10 cellular contexts compared by ENCODE assay signal in the genomic region with DNA sequence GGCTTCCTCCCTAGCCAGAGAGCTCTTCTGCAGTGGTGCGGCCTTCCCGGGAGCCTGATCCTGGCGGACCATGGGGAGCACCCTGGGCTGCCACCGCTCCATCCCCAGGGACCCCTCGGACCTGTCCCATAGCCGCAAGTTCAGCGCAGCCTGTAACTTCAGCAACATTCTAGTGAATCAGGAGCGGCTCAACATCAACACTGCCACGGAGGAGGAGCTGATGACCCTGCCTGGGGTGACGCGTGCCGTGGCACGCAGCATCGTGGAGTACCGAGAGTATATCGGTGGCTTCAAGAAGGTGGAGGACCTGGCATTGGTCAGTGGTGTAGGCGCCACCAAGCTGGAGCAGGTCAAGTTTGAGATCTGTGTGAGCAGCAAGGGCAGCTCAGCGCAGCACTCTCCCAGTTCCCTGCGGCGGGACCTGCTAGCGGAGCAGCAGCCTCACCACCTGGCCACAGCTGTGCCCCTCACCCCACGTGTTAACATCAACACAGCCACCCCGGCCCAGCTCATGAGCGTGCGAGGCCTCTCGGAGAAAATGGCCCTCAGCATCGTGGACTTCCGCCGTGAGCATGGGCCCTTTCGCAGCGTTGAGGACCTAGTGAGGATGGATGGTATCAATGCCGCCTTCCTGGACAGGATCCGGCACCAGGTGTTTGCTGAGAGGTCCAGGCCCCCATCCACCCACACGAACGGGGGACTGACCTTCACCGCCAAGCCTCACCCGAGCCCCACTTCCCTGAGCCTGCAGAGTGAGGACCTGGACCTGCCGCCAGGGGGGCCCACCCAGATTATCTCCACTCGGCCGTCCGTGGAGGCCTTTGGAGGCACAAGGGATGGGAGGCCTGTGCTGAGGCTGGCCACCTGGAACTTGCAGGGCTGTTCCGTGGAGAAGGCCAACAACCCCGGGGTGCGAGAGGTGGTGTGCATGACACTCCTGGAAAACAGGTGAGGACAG. TPM values are rescaled to one million over a fixed set of nuclear protein-coding genes. Genes with fewer than 3 reads are reported as not detected.
A peak's percentile ranks its signal among the peaks of the same experiment; 100 is the strongest.
DNase-seq lines count a peak whose midpoint lies in the region; ATAC-seq, FAIRE-seq and TF ChIP-seq lines count a peak whose summit lies in the region.
"Had no signal": no experiment of that assay in that cellular context is flagged by ENCODE, and none has a peak within 500 bp of the region (broad histone marks: within the 10 kb centered on the region; RNA-seq: fewer than 3 reads in every experiment).

No MANE protein-coding gene starts in this region.

- H2BK5ac ChIP-seq in H1 (ENCODE audit: low read depth, low read length) = no peak overlapping the region

- H3K9me3 ChIP-seq in AG04450 (ENCODE audit: control insufficient read depth, insufficient read depth, low read length) (peaks cover 9% of the 10 kb centered on the region; the same call in 1 of the 2 replicates), Karpas-422 (ENCODE audit: low read length) (no peaks in the 10 kb centered on the region), H1 (ENCODE audit: insufficient read depth in 2 of 2, low read depth in 1 of 2, low read length in 1 of 2) (no peaks in the 10 kb centered on the region)

- CTCF ChIA-PET in AG04450 (lab: Charles Lee) = interaction anchor here (0.9 to 2.3 kb wide), 4 partner anchors 26 to 165 kb away, joined by 3 to 13 read pairs (median 6); no protein-coding TSS in a partner anchor
- CTCF ChIA-PET in H1 (lab: Charles Lee; ENCODE audit: partially characterized antibody) = interaction anchor here (0.7 kb wide), 1 partner anchor 12 kb away, joined by 4 read pairs; no protein-coding TSS in a partner anchor

- FAIRE-seq in H1 (lab: Jason Lieb, UNC) = no peak
- FAIRE-seq: colon had no signal

- H3K79me1 ChIP-seq in H1 (ENCODE audit: low read depth, low read length) = peaks cover 3% of the 10 kb centered on the region

- H3K27me3 Mint-ChIP-seq in nephron (ENCODE audit: low read depth) = peaks cover 4% of the 10 kb centered on the region

- no peak for TF ChIP-seq EP300 in H1 (IDR thresholded peaks at IDR 0.05; ENCODE audit: borderline replicate concordance in 1 of 2, low read depth in 2 of 2, low read length in 2 of 2)

- H4K8ac ChIP-seq in H1 (ENCODE audit: extremely low read depth, insufficient read depth, low read length) = no peak overlapping the region

- peaks cover 8% of the 10 kb centered on the region for H3K23me2 ChIP-seq in H1 (ENCODE audit: low read depth, low read length)

- peak overlapping the region; percentile 92 for H3K4me2 ChIP-seq in Karpas-422 (ENCODE audit: low read depth, low read length, poor library complexity, severe bottlenecking)
- peak overlapping the region; percentile 68 to 92; a peak in 3 of 4 replicates for H3K4me2 ChIP-seq in H1 (ENCODE audit: insufficient read depth in 1 of 2, low read depth in 2 of 2, low read length in 2 of 2)

- 90% methylated on average over 42 of the region's 44 CpGs; no CpG with 5 or more reads in 1 of the 2 experiments for WGBS in H1 (ENCODE audit: extremely low coverage in 1 of 2, insufficient coverage in 1 of 2, insufficient read length in 1 of 2, insufficient replicate concordance in 2 of 2, low coverage in 1 of 2, low lambda C conversion rate in 2 of 2, missing lambda C conversion rate in 1 of 2), 2 experiments

- no peak for ATAC-seq in HG03280 (IDR thresholded peaks at IDR 0.05; ENCODE audit: unreplicated experiment)

- no peak overlapping the region for H3K14ac ChIP-seq in H1 (ENCODE audit: insufficient read length)

- H4K20me1 ChIP-seq in Karpas-422 (ENCODE audit: insufficient read depth, low read depth, low read length) (peaks cover 47% of the 10 kb centered on the region), H1 (replicated peaks in 1 of 2; ENCODE audit: control insufficient read depth in 1 of 2, insufficient read depth in 2 of 2, low read length in 2 of 2) (peaks cover 7 to 10% of the 10 kb centered on the region in 2 experiments)

- H3K4me1 Mint-ChIP-seq in nephron = peaks cover 63% of the 10 kb centered on the region

- TF ChIP-seq CTCF in AG04450 (IDR thresholded peaks at IDR 0.05; ENCODE audit: low read depth, low read length) (no peak), H1 (IDR thresholded peaks at IDR 0.05; ENCODE audit: control extremely low read depth in 1 of 3, insufficient read depth in 1 of 3, low read depth in 1 of 3, low read length in 3 of 3) (no peak), nephron (IDR thresholded peaks at IDR 0.05; ENCODE audit: unreplicated experiment in 3 of 3) (no peak)

- TF ChIP-seq POLR2A in H1 (IDR thresholded peaks at IDR 0.05; ENCODE audit: control extremely low read depth in 1 of 2, low read depth in 2 of 2, low read length in 2 of 2) = no peak

- H2BK15ac ChIP-seq in H1 (ENCODE audit: low read length) = 0 out of 2 replicates have a peak overlapping the region, but pooled peaks have one; percentile 21

- peaks cover 38% of the 10 kb centered on the region for H3K36me3 ChIP-seq in Karpas-422 (ENCODE audit: insufficient read depth, low read length)
- H3K36me3 ChIP-seq in H1 (ENCODE audit: control insufficient read depth in 2 of 4, insufficient read depth in 4 of 4, low read length in 3 of 4) = no peaks in the 10 kb centered on the region

- TF ChIP-seq RAD21 in H1 (IDR thresholded peaks at IDR 0.05 in 1 of 2, conservative IDR thresholded peaks at IDR 0.05 in 1 of 2; ENCODE audit: low read depth in 2 of 2, low read length in 2 of 2) = no peak

- H3K4me3 ChIP-seq in AG04450 (ENCODE audit: low read depth, low read length) = peak overlapping the region; percentile 85
- H3K4me3 ChIP-seq in Karpas-422 (ENCODE audit: low read length) = peak overlapping the region; percentile 96
- peak overlapping the region in 2 of 4 experiments; percentile 57 to 78; a peak in 3 of 8 replicates for H3K4me3 ChIP-seq in H1 (ENCODE audit: extremely low read depth in 1 of 4, insufficient read depth in 2 of 4, low read depth in 3 of 4, low read length in 4 of 4)

- H2AFZ ChIP-seq in Karpas-422 (ENCODE audit: low read length) (no peak overlapping the region), H1 (ENCODE audit: low read length) (no peak overlapping the region)

- H3K23ac ChIP-seq in H1 (ENCODE audit: insufficient read length) = no peak overlapping the region

- H3K27me3 ChIP-seq in AG04450 (ENCODE audit: control insufficient read depth, insufficient read depth, low read length) (no peaks in the 10 kb centered on the region), Karpas-422 (ENCODE audit: low read length) (no peaks in the 10 kb centered on the region), H1 (replicated peaks in 1 of 4; ENCODE audit: control insufficient read depth in 3 of 4, extremely low read depth in 1 of 4, insufficient read depth in 3 of 4, low read length in 3 of 4) (peaks cover 0 to 6% (median under 1%) of the 10 kb centered on the region in 4 experiments; a peak in 3 of 7 replicates)

- H4K91ac ChIP-seq in H1 (replicated peaks; ENCODE audit: insufficient read length, low read length) = no peak overlapping the region

- H3K9me2 ChIP-seq in Karpas-422 (replicated peaks; ENCODE audit: insufficient read depth, low read length) = no peaks in the 10 kb centered on the region

- H3K56ac ChIP-seq in H1 (replicated peaks; ENCODE audit: insufficient read length, low read depth, low read length) = no peak overlapping the region

- H3K27ac ChIP-seq in AG04450 (ENCODE audit: low read depth, low read length) (no peak overlapping the region), Karpas-422 (ENCODE audit: low read length) (peak overlapping the region; percentile 83), H1 (ENCODE audit: low read depth, low read length) (no peak overlapping the region)

- no peak overlapping the region for H3K18ac ChIP-seq in H1 (ENCODE audit: extremely low read depth, low read length)

- no peak overlapping the region for H4K5ac ChIP-seq in H1 (ENCODE audit: insufficient read length, low read depth, low read length)

- peak overlapping the region; percentile 5; the same call in 1 of the 2 replicates for H2AK5ac ChIP-seq in H1 (ENCODE audit: low read depth, low read length)

- H3K79me2 ChIP-seq in Karpas-422 (ENCODE audit: low read length) (peaks cover 65% of the 10 kb centered on the region), H1 (ENCODE audit: control insufficient read depth in 1 of 2, insufficient read depth in 2 of 2, low read length in 2 of 2) (peaks cover 0 to 12% of the 10 kb centered on the region in 2 experiments; a peak in 1 of 4 replicates)

- peak overlapping the region; percentile 44 for H3K4ac ChIP-seq in H1 (replicated peaks; ENCODE audit: insufficient read length, low read depth, low read length)

- POLR2A ChIA-PET in AG04450 (lab: Yijun Ruan, JAX) = no interaction called here
- POLR2A ChIA-PET in H1 (lab: Charles Lee; ENCODE audit: partially characterized antibody) = no interaction called here

- no peak overlapping the region; the same call in 1 of the 2 replicates for H2BK12ac ChIP-seq in H1 (ENCODE audit: low read depth, low read length)

- H3K36me3 Mint-ChIP-seq in nephron (ENCODE audit: low read depth) = peaks cover 7% of the 10 kb centered on the region

- DNase-seq in AG04450 (ENCODE audit: low read depth, low spot score) (no peak), Karpas-422 (peak; percentile 79), H1 (ENCODE audit: low read depth in 1 of 2, low spot score in 2 of 2) (no peak), HuH-7.5 (ENCODE audit: low spot score) (no peak), NK-92 (lab: John Stamatoyannopoulos, UW; ENCODE audit: unreplicated experiment) (no peak), NCI-H446 treated with DMSO at 0.1 percent for 48 hours (lab: John Stamatoyannopoulos, UW) (no peak)
- DNase-seq: SHP77 treated with DMSO at 0.1 percent for 48 hours had no signal

- no peaks in the 10 kb centered on the region for H3K9me3 Mint-ChIP-seq in nephron

- H3K9ac ChIP-seq in Karpas-422 (ENCODE audit: low read length) (peak overlapping the region; percentile 92), H1 (replicated peaks in 1 of 4; ENCODE audit: extremely low read depth in 1 of 4, low read depth in 3 of 4, low read length in 3 of 4) (no peak overlapping the region)

- peak overlapping the region; percentile 83 to 90 (median 87) for H3K4me3 Mint-ChIP-seq in nephron

- H2BK120ac ChIP-seq in H1 (replicated peaks; ENCODE audit: low read depth, low read length) = no peak overlapping the region

- peak overlapping the region in 2 of 3 experiments; percentile 63 to 70 for H3K27ac Mint-ChIP-seq in nephron

- no peak overlapping the region for H2BK20ac ChIP-seq in H1 (ENCODE audit: low read length)

- H3K4me1 ChIP-seq in Karpas-422 (ENCODE audit: low read length) (peaks cover 55% of the 10 kb centered on the region), H1 (replicated peaks in 1 of 4; ENCODE audit: control insufficient read depth in 3 of 4, insufficient read depth in 4 of 4, low read length in 3 of 4) (peaks cover 2 to 14% (median 11%) of the 10 kb centered on the region in 4 experiments; a peak in 6 of 7 replicates)

RNA-seq across cellular contexts. Expression of gene EEPD1, which starts 1.5 kb away (rescaled TPM):
- 21.1 and 22.7 TPM in 2 replicates for polyA plus RNA-seq in AG04450 (2011; rRNA removed)
- 20.0 and 22.8 TPM in 2 replicates for polyA minus RNA-seq in AG04450 (2011; rRNA and poly(A)+ RNA removed)
- 28.8 and 63.5 TPM in 2 replicates for total RNA-seq in Karpas-422 (2014; rRNA removed; shearing (Covaris generic); ENCODE audit: low replicate concordance)
- total RNA-seq in H1 (2021; fragmentation: NEBNext Ultra II Directional; extraction: Animal tissue kit (Norgen Biotek cat#: 25700)) = 5.7 and 7.8 TPM in 2 replicates
- polyA plus RNA-seq in H1 (2011; rRNA removed) = 3.1 and 5.5 TPM in 2 replicates
- 5.7 TPM for polyA plus RNA-seq in H1 (2011; cell fraction: cytosol; rRNA removed)
- polyA plus RNA-seq in H1 (2011; cell fraction: nucleus; rRNA removed) = 7.1 TPM
- 7.2 to 9.2 TPM (median 8.5 TPM) in 4 replicates for polyA plus RNA-seq in H1 (2012, experiment 1 of 2)
- 4.9 TPM for polyA plus RNA-seq in H1 (2012, experiment 2 of 2)
- polyA plus RNA-seq in H1 (2013, experiment 1 of 2) = 6.3 TPM
- 6.8 TPM for polyA plus RNA-seq in H1 (2013, experiment 2 of 2)
- 4.5 and 4.8 TPM in 2 replicates for polyA minus RNA-seq in H1 (2011; rRNA and poly(A)+ RNA removed)
- polyA minus RNA-seq in H1 (2011; cell fraction: cytosol; rRNA and poly(A)+ RNA removed) = 5.0 TPM
- polyA minus RNA-seq in H1 (2011; cell fraction: nucleus; rRNA and poly(A)+ RNA removed) = 10.7 TPM
